ENCODE assay signal across 8 cellular contexts in the genomic region with DNA sequence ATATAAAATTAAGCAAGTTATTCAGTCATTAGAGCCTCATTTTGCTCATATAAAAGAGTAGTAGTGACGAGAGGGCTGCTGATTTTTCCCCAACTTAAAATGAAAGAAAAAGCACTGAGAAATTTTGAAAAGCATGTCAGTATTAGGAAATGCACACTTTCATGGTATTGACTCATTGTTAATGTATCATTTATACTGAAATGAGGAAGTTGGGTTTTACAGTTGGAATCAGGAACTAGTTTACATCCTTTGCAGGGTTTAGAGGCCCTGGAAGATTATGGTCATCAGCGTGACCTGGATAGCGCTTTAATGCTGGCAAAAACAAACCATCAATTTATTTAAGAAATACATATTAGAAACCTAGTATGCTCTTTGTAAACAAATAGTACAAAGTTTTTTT.
DNase-seq lines count a peak whose midpoint lies in the region; ATAC-seq, FAIRE-seq and TF ChIP-seq lines count a peak whose summit lies in the region.

No MANE protein-coding gene starts in this region.

- H3K4me1 ChIP-seq in Loucy (ENCODE audit: insufficient read depth, low read length, poor library complexity, severe bottlenecking) (peaks cover 47% of the 10 kb centered on the region), endodermal cell (ENCODE audit: control insufficient read depth, insufficient read depth, low read length) (no peaks in the 10 kb centered on the region), HAP-1 (no peaks in the 10 kb centered on the region; the same call in 1 of the 2 replicates)

- ATAC-seq in GM21576 (IDR thresholded peaks at IDR 0.05; ENCODE audit: unreplicated experiment), result peak; percentile 72
- no peak for ATAC-seq in naive thymus-derived CD8-positive, alpha-beta T cell

- no peaks in the 10 kb centered on the region for H3K27me3 Mint-ChIP-seq in naive thymus-derived CD8-positive, alpha-beta T cell
- H3K27me3 Mint-ChIP-seq in endodermal cell (ENCODE audit: insufficient read depth), result no peaks in the 10 kb centered on the region

- H3K4me3 ChIP-seq in Loucy (ENCODE audit: low read length, poor library complexity, severe bottlenecking), result peak overlapping the region; percentile 14
- H3K4me3 ChIP-seq in epithelial cell of esophagus (ENCODE audit: low read length), result no peak overlapping the region
- H3K4me3 ChIP-seq in endodermal cell (ENCODE audit: low read length), result no peak overlapping the region
- H3K4me3 ChIP-seq in HAP-1, result no peak overlapping the region

- H3K4me2 ChIP-seq in Loucy (ENCODE audit: low read depth, low read length, poor library complexity, severe bottlenecking), result peak overlapping the region; percentile 61

- WGBS in endodermal cell (ENCODE audit: insufficient coverage in 1 of 2, insufficient read length in 1 of 2), 2 experiments, result 97% methylated on average over 3 of the region's 3 CpGs; no CpG with 5 or more reads in 1 of the 2 experiments

- peak; percentile 86 for FAIRE-seq in GM12892 (lab: Jason Lieb, UNC)

- in situ Hi-C loops in HAP-1 (cut with MboI; ENCODE audit: low sequenced_read_pairs), result loop anchor here (5.0 kb wide), 1 partner anchor 177 kb away; no protein-coding TSS in a partner anchor

- H4K20me1 ChIP-seq in Loucy (ENCODE audit: insufficient read depth, low read length, poor library complexity, severe bottlenecking), result no peaks in the 10 kb centered on the region

- H3K27me3 ChIP-seq in Loucy (ENCODE audit: insufficient read depth, low read length, poor library complexity, severe bottlenecking), result no peaks in the 10 kb centered on the region
- no peaks in the 10 kb centered on the region for H3K27me3 ChIP-seq in endodermal cell (ENCODE audit: control insufficient read depth, insufficient read depth, low read length, poor library complexity, severe bottlenecking)
- no peaks in the 10 kb centered on the region for H3K27me3 ChIP-seq in HAP-1 (ENCODE audit: low read depth)

- POLR2A ChIA-PET in naive thymus-derived CD8-positive, alpha-beta T cell (lab: Charles Lee), result no interaction called here

- H3F3A ChIP-seq in Loucy (ENCODE audit: low read depth), result 0 out of 2 replicates have a peak, but pooled peaks cover 3% of the 10 kb centered on the region

- H3K9me2 ChIP-seq in Loucy (replicated peaks; ENCODE audit: low read depth, low read length), result no peaks in the 10 kb centered on the region

- H3K36me3 ChIP-seq in Loucy (ENCODE audit: insufficient read depth, low read length), result no peaks in the 10 kb centered on the region
- H3K36me3 ChIP-seq in endodermal cell (ENCODE audit: control insufficient read depth, insufficient read depth, low read length), result no peaks in the 10 kb centered on the region
- no peaks in the 10 kb centered on the region for H3K36me3 ChIP-seq in HAP-1 (replicated peaks)

- H2AFZ ChIP-seq in Loucy (ENCODE audit: low read length), result peak overlapping the region; percentile 22

- no peak for TF ChIP-seq POLR2A in GM12892 (IDR thresholded peaks at IDR 0.05; ENCODE audit: low read depth, low read length)

- H3K9me3 ChIP-seq in Loucy (ENCODE audit: insufficient read depth, low read depth, low read length), result no peaks in the 10 kb centered on the region
- H3K9me3 ChIP-seq in endodermal cell (ENCODE audit: control insufficient read depth, low read length), result no peaks in the 10 kb centered on the region
- no peaks in the 10 kb centered on the region for H3K9me3 ChIP-seq in HAP-1

- no peaks in the 10 kb centered on the region for H3K36me3 Mint-ChIP-seq in naive thymus-derived CD8-positive, alpha-beta T cell
- no peaks in the 10 kb centered on the region for H3K36me3 Mint-ChIP-seq in endodermal cell (ENCODE audit: low read depth)

- no peak overlapping the region for H3K4me3 Mint-ChIP-seq in naive thymus-derived CD8-positive, alpha-beta T cell
- no peak overlapping the region for H3K4me3 Mint-ChIP-seq in endodermal cell

- no peaks in the 10 kb centered on the region for H3K79me2 ChIP-seq in Loucy (ENCODE audit: insufficient read depth, low read length)

- no peak for DNase-seq in GM12892 (ENCODE audit: insufficient read length)
- peak; percentile 63 for DNase-seq in epithelial cell of esophagus (ENCODE audit: low read depth)
- DNase-seq in naive thymus-derived CD8-positive, alpha-beta T cell, result no peak
- DNase-seq in endodermal cell, result no peak
- DNase-seq in UCSD-AML1 (lab: John Stamatoyannopoulos, UW; ENCODE audit: unreplicated experiment), result no peak
- no peak for DNase-seq in HAP-1 (ENCODE audit: low spot score in 2 of 2)

- H3K9me3 Mint-ChIP-seq in naive thymus-derived CD8-positive, alpha-beta T cell, result no peaks in the 10 kb centered on the region
- H3K9me3 Mint-ChIP-seq in endodermal cell, result no peaks in the 10 kb centered on the region

- peak overlapping the region; percentile 10 for H3K9ac ChIP-seq in Loucy (ENCODE audit: low read depth, low read length, poor library complexity, severe bottlenecking)
- no peak overlapping the region for H3K9ac ChIP-seq in endodermal cell (ENCODE audit: extremely low read depth, low read length, poor library complexity, severe bottlenecking)

- no peak overlapping the region for H3K27ac ChIP-seq in endodermal cell (ENCODE audit: low read depth, low read length)

- H3K4me1 Mint-ChIP-seq in naive thymus-derived CD8-positive, alpha-beta T cell, result peaks cover 2 to 30% (median 8%) of the 10 kb centered on the region in 4 donors
- peaks cover 2% of the 10 kb centered on the region for H3K4me1 Mint-ChIP-seq in endodermal cell

- peak overlapping the region in 1 of 10 donors; percentile 8 for H3K27ac Mint-ChIP-seq in naive thymus-derived CD8-positive, alpha-beta T cell
- no peak overlapping the region for H3K27ac Mint-ChIP-seq in endodermal cell

- no peak for TF ChIP-seq CTCF in Loucy (conservative IDR thresholded peaks at IDR 0.05; ENCODE audit: low read length)
- TF ChIP-seq CTCF in epithelial cell of esophagus (IDR thresholded peaks at IDR 0.05; ENCODE audit: insufficient read depth, low read depth, low read length, missing control alignments), result no peak
- TF ChIP-seq CTCF in endodermal cell (conservative IDR thresholded peaks at IDR 0.05), result no peak
